Comparison of ENCODE assay signal across 10 cellular contexts in the genomic region with DNA sequence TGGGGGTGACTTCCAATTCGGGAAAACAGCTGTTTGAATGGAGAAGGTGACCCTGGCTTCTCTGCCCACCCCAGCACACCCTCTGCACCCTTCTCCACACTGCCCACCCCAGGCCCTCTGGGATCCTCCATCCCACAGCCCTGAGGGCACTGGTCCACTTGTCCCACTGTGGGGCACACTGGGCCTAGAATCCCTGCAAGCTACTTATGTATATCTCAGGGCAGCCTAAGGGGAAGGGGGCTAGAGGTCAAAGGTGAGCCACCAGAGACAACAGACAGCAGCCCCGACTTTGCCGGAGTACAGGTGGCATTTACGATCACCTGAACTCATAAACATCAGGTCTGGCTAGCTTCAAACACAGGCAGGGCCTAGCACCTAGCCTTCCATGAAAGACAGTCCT. TPM values are rescaled to one million over a fixed set of nuclear protein-coding genes. Genes with fewer than 3 reads are reported as not detected.
DNase-seq lines count a peak whose midpoint lies in the region; ATAC-seq and TF ChIP-seq lines count a peak whose summit lies in the region.
"Had no signal": no experiment of that assay in that cellular context is flagged by ENCODE, and none has a peak within 500 bp of the region (broad histone marks: within the 10 kb centered on the region; RNA-seq: fewer than 3 reads in every experiment).

No MANE protein-coding gene starts in this region.

- no peak overlapping the region for H3K4ac ChIP-seq in neuronal stem cell (ENCODE audit: low read length)

- TF ChIP-seq CTCF in AG04450 (IDR thresholded peaks at IDR 0.05; ENCODE audit: low read depth, low read length) (no peak), GM23338 (conservative IDR thresholded peaks at IDR 0.05; ENCODE audit: low read depth in 2 of 2) (no peak)

- H3K27me3 ChIP-seq in AG04450 (ENCODE audit: control insufficient read depth, insufficient read depth, low read length) (peaks cover 11% of the 10 kb centered on the region), GM23338 (ENCODE audit: insufficient read depth) (peaks cover 40% of the 10 kb centered on the region), neuronal stem cell (ENCODE audit: control insufficient read depth in 3 of 3, insufficient read depth in 3 of 3, low read depth in 1 of 3, low read length in 3 of 3) (peaks cover 0 to 56% (median 18%) of the 10 kb centered on the region in 3 experiments)
- H3K27me3 ChIP-seq: Peyer's patch had no signal

- H3K4me3 ChIP-seq in AG04450 (ENCODE audit: low read depth, low read length): peak overlapping the region; percentile 27; the same call in 1 of the 2 replicates
- H3K4me3 ChIP-seq in GM23338: peak overlapping the region; percentile 56
- no peak overlapping the region for H3K4me3 ChIP-seq in neuronal stem cell (ENCODE audit: low read length in 2 of 2)

- no peaks in the 10 kb centered on the region for H4K20me1 ChIP-seq in GM23338 (replicated peaks; ENCODE audit: insufficient read depth)

- H3K9ac ChIP-seq in neuronal stem cell (ENCODE audit: low read depth, low read length, poor library complexity): no peak overlapping the region

- H3K27ac ChIP-seq in AG04450 (ENCODE audit: low read depth, low read length) (no peak overlapping the region), GM23338 (ENCODE audit: low read depth) (no peak overlapping the region), neuronal stem cell (replicated peaks; ENCODE audit: low read length) (no peak overlapping the region)
- H3K27ac ChIP-seq: Peyer's patch had no signal

- H3K9me2 ChIP-seq in GM23338 (ENCODE audit: insufficient read depth): no peaks in the 10 kb centered on the region

- H2BK12ac ChIP-seq in neuronal stem cell (ENCODE audit: low read length): no peak overlapping the region

- ATAC-seq in GM23338: peak; percentile 5; the same call in 1 of the 3 replicates
- no peak for ATAC-seq in effector memory CD8-positive, alpha-beta T cell (replicated peaks)
- no peak for ATAC-seq in GM19035 (IDR thresholded peaks at IDR 0.05; ENCODE audit: unreplicated experiment)
- no peak for ATAC-seq in GM18861 (IDR thresholded peaks at IDR 0.05; ENCODE audit: unreplicated experiment)

- CTCF ChIA-PET in AG04450 (lab: Charles Lee): interaction anchor here (0.7 to 2.4 kb wide), 6 partner anchors 10 to 414 kb away, joined by 4 to 12 read pairs (median 8); no protein-coding TSS in a partner anchor

- no peaks in the 10 kb centered on the region for H3K36me3 ChIP-seq in GM23338 (ENCODE audit: insufficient read depth)
- H3K36me3 ChIP-seq in neuronal stem cell (replicated peaks in 1 of 2; ENCODE audit: control insufficient read depth in 2 of 2, insufficient read depth in 2 of 2, low read length in 2 of 2): no peaks in the 10 kb centered on the region
- H3K36me3 ChIP-seq: Peyer's patch had no signal

- H3K4me1 Mint-ChIP-seq in GM23338: peaks cover 20% of the 10 kb centered on the region
- no peaks in the 10 kb centered on the region for H3K4me1 Mint-ChIP-seq in effector memory CD8-positive, alpha-beta T cell (ENCODE audit: low read depth in 2 of 2)

- DNase-seq in AG04450 (ENCODE audit: low read depth, low spot score): no peak
- no peak for DNase-seq in GM23338 (ENCODE audit: low spot score)
- no peak for DNase-seq in effector memory CD8-positive, alpha-beta T cell
- no peak for DNase-seq in neuronal stem cell (ENCODE audit: low spot score)
- no peak for DNase-seq in hypothalamus (lab: John Stamatoyannopoulos, UW)
- DNase-seq in DMS 273 (lab: John Stamatoyannopoulos, UW; ENCODE audit: unreplicated experiment): no peak
- DNase-seq: activated gamma-delta T cell had no signal

- no peak overlapping the region for H2BK5ac ChIP-seq in neuronal stem cell (ENCODE audit: low read length)

- no peaks in the 10 kb centered on the region for H3K9me3 Mint-ChIP-seq in GM23338
- no peaks in the 10 kb centered on the region for H3K9me3 Mint-ChIP-seq in effector memory CD8-positive, alpha-beta T cell

- H3K18ac ChIP-seq in neuronal stem cell (ENCODE audit: low read length): no peak overlapping the region

- H3K23ac ChIP-seq in neuronal stem cell (ENCODE audit: low read depth, low read length, poor library complexity): no peak overlapping the region

- no peak overlapping the region for H4K91ac ChIP-seq in neuronal stem cell (ENCODE audit: low read depth, low read length, poor library complexity)

- no peak overlapping the region for H2BK15ac ChIP-seq in neuronal stem cell (ENCODE audit: low read length)

- H3K4me2 ChIP-seq in GM23338: peak overlapping the region; percentile 78
- no peak overlapping the region for H3K4me2 ChIP-seq in neuronal stem cell (ENCODE audit: insufficient read depth, low read length, poor library complexity, severe bottlenecking)

- no peak overlapping the region for H2AK5ac ChIP-seq in neuronal stem cell (ENCODE audit: low read depth, low read length)

- H3K9me3 ChIP-seq in AG04450 (ENCODE audit: control insufficient read depth, insufficient read depth, low read length) (no peaks in the 10 kb centered on the region; the same call in 1 of the 2 replicates), neuronal stem cell (replicated peaks in 1 of 2; ENCODE audit: control insufficient read depth in 2 of 2, insufficient read depth in 1 of 2, low read depth in 1 of 2, low read length in 2 of 2) (no peaks in the 10 kb centered on the region)
- H3K9me3 ChIP-seq: Peyer's patch had no signal

- H3K4me1 ChIP-seq in GM23338 (ENCODE audit: insufficient read depth) (peaks cover 7% of the 10 kb centered on the region; the same call in 1 of the 2 replicates), neuronal stem cell (ENCODE audit: control insufficient read depth in 2 of 2, insufficient read depth in 1 of 2, low read depth in 1 of 2, low read length in 2 of 2) (peaks cover 4 to 5% of the 10 kb centered on the region in 2 donors)

- no peak overlapping the region for H3K27ac Mint-ChIP-seq in GM23338
- no peak overlapping the region for H3K27ac Mint-ChIP-seq in effector memory CD8-positive, alpha-beta T cell

- H2AFZ ChIP-seq in GM23338 (peak overlapping the region; percentile 92; the same call in 1 of the 2 replicates), neuronal stem cell (ENCODE audit: low read length) (peak overlapping the region; percentile 70)

- no CpG with 5 or more reads among the region's 4 CpGs for WGBS in neuronal stem cell (ENCODE audit: extremely low coverage in 2 of 2, insufficient read length in 2 of 2, insufficient replicate concordance in 1 of 2), 2 donors

- H3K27me3 Mint-ChIP-seq in GM23338 (ENCODE audit: insufficient read depth, low read depth, poor library complexity): peaks cover 40% of the 10 kb centered on the region
- peaks cover 76 to 87% of the 10 kb centered on the region in 2 donors for H3K27me3 Mint-ChIP-seq in effector memory CD8-positive, alpha-beta T cell

- H3K79me2 ChIP-seq in GM23338 (replicated peaks; ENCODE audit: insufficient read depth): no peaks in the 10 kb centered on the region

- H4K8ac ChIP-seq in neuronal stem cell (ENCODE audit: low read depth, low read length): no peak overlapping the region

- POLR2A ChIA-PET in AG04450 (lab: Yijun Ruan, JAX): no interaction called here

- H3K14ac ChIP-seq in neuronal stem cell (ENCODE audit: low read length): no peak overlapping the region

- 0 out of 2 replicates have a peak, but pooled peaks cover 5% of the 10 kb centered on the region for H3F3A ChIP-seq in GM23338 (replicated peaks; ENCODE audit: low read depth)

- peak overlapping the region; percentile 68 for H3K4me3 Mint-ChIP-seq in GM23338
- peak overlapping the region; percentile 15 to 47 for H3K4me3 Mint-ChIP-seq in effector memory CD8-positive, alpha-beta T cell

- no peaks in the 10 kb centered on the region for H3K79me1 ChIP-seq in neuronal stem cell (ENCODE audit: low read depth, low read length)

- H3K36me3 Mint-ChIP-seq in GM23338 (ENCODE audit: low read depth): no peaks in the 10 kb centered on the region; the same call in 2 of the 3 replicates
- peaks cover 2% of the 10 kb centered on the region for H3K36me3 Mint-ChIP-seq in effector memory CD8-positive, alpha-beta T cell (ENCODE audit: insufficient read depth)

- no peak overlapping the region for H2BK120ac ChIP-seq in neuronal stem cell (ENCODE audit: low read depth, low read length)

TF ChIP-seq in GM23338, 12 proteins besides CTCF, POLR2A, EP300 and RAD21:
- TF ChIP-seq ZNF114 (CRISPR knock-in tag; IDR thresholded peaks at IDR 0.05) (no peak), STAT1 (IDR thresholded peaks at IDR 0.05; ENCODE audit: unreplicated experiment) (no peak)

RNA-seq across cellular contexts. Expression of gene SCUBE2, which starts 0.7 kb away (rescaled TPM):
- polyA plus RNA-seq in AG04450 (2011; rRNA removed): 0.91 and 1.3 TPM in 2 replicates
- polyA minus RNA-seq in AG04450 (2011; rRNA and poly(A)+ RNA removed): 1.3 and 2.7 TPM in 2 replicates
- 0.63 TPM in 1 of 2 replicates, not detected in the other for total RNA-seq in GM23338 (2014; rRNA removed; shearing (Covaris generic))
- polyA plus RNA-seq in GM23338 (2016; fragmentation: Nextera tagmentation; extraction: Ambion mirVana): 0.47 and 1.2 TPM in 2 replicates
- polyA plus RNA-seq in neuronal stem cell (2013, experiment 1 of 2): 5.7 TPM
- polyA plus RNA-seq in neuronal stem cell (2013, experiment 2 of 2): 6.0 TPM

Comparison
In these comparisons a context has a peak if more than half of its experiments do, and no peak if none do; other contexts are left out.
1. H3K4me3 ChIP-seq: peak in AG04450 (single experiment) and GM23338 (single experiment); none in neuronal stem cell (0 of 2).